In the genomic region with DNA sequence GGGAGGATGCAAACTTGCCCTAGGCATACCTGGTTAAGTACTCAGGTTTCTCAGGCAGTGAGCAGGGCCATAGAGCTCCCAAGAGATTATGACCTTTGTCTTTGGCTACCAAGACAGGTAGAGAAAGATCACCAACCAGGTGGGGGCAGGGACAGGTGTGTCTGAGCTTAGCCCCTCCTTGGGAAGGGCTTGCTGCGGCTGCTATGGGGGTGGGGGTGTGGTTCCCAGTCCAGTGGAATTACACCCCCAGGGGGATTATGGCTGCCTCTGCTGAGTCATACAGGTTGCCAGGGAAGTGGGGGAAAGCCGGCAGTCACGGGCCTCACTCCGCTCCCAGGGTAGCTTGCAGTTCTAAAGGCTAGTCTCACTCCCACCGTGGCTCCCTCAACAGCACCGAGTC, we compare ENCODE assay signal across 24 cellular contexts.
"Had no signal": no experiment of that assay in that cellular context is flagged by ENCODE, and none has a peak within 500 bp of the region (broad histone marks: within the 10 kb centered on the region; RNA-seq: fewer than 3 reads in every experiment).

No MANE protein-coding gene starts in this region.

- H3K4me1 Mint-ChIP-seq: naive thymus-derived CD4-positive, alpha-beta T cell; nephron progenitor cell; stimulated activated effector memory CD8-positive, alpha-beta T cell treated with anti-CD3 and anti-CD28 coated beads, Interleukin-12 subunit alpha, Interleukin-12 subunit beta, amount 100 ng/mL, for 72 hours had no signal

- H3K4me3 ChIP-seq: lung, ovary, psoas muscle, sigmoid colon, thoracic aorta, tibial nerve, upper lobe of right lung, uterus had no signal

- H3K36me3 Mint-ChIP-seq: stimulated activated effector memory CD8-positive, alpha-beta T cell treated with anti-CD3 and anti-CD28 coated beads, Interleukin-12 subunit alpha, Interleukin-12 subunit beta, amount 100 ng/mL, for 72 hours had no signal

- H3K4me3 Mint-ChIP-seq: effector memory CD8-positive, alpha-beta T cell; naive thymus-derived CD4-positive, alpha-beta T cell; nephron progenitor cell; stimulated activated effector memory CD8-positive, alpha-beta T cell treated with anti-CD3 and anti-CD28 coated beads, Interleukin-12 subunit alpha, Interleukin-12 subunit beta, amount 100 ng/mL, for 72 hours; stimulated activated naive CD8-positive, alpha-beta T cell treated with anti-CD3 and anti-CD28 coated beads, Interleukin-15, Interleukin-2, amounts not matched to agents 100 ng/mL and 50 ng/mL, for 24 hours had no signal

- H3K9me3 ChIP-seq: ovary, psoas muscle, thoracic aorta, upper lobe of right lung, uterus had no signal

- ATAC-seq: effector memory CD8-positive, alpha-beta T cell; left lobe of liver; naive thymus-derived CD4-positive, alpha-beta T cell; psoas muscle; right cardiac atrium; stimulated activated effector memory CD8-positive, alpha-beta T cell treated with anti-CD3 and anti-CD28 coated beads, Interleukin-12 subunit alpha, Interleukin-12 subunit beta, amount 100 ng/mL, for 72 hours; upper lobe of right lung had no signal

- H3K27ac ChIP-seq: ovary, psoas muscle, sigmoid colon, thoracic aorta, tibial nerve, upper lobe of right lung, uterus had no signal

- H3K4me1 ChIP-seq: psoas muscle, sigmoid colon, tibial nerve, upper lobe of right lung, uterus had no signal

- DNase-seq: cortex of kidney; effector memory CD8-positive, alpha-beta T cell; hypothalamus; kidney; mesenchymal stem cell; midbrain; naive thymus-derived CD4-positive, alpha-beta T cell; nephron progenitor cell; nucleus accumbens; ovary; posterior cingulate gyrus; psoas muscle; sigmoid colon; stimulated activated CD4-positive, alpha-beta T cell treated with anti-CD3 and anti-CD28 coated beads, Interleukin-2, amount 100 ng/mL, for 24 hours; stimulated activated CD4-positive, alpha-beta T cell treated with anti-CD3 and anti-CD28 coated beads, Interleukin-4, amount 100 ng/mL, for 24 hours; upper lobe of right lung; uterus had no signal

- H3K27ac Mint-ChIP-seq: effector memory CD8-positive, alpha-beta T cell; naive thymus-derived CD4-positive, alpha-beta T cell; nephron progenitor cell; stimulated activated effector memory CD8-positive, alpha-beta T cell treated with anti-CD3 and anti-CD28 coated beads, Interleukin-12 subunit alpha, Interleukin-12 subunit beta, amount 100 ng/mL, for 72 hours; stimulated activated naive CD8-positive, alpha-beta T cell treated with anti-CD3 and anti-CD28 coated beads, Interleukin-15, Interleukin-2, amounts not matched to agents 100 ng/mL and 50 ng/mL, for 24 hours had no signal

- H3K9me3 Mint-ChIP-seq: stimulated activated naive CD8-positive, alpha-beta T cell treated with anti-CD3 and anti-CD28 coated beads, Interleukin-15, Interleukin-2, amounts not matched to agents 100 ng/mL and 50 ng/mL, for 24 hours had no signal

- H3K36me3 ChIP-seq: ovary, sigmoid colon, thoracic aorta, tibial nerve, upper lobe of right lung, uterus had no signal
